ENCODE assay signal across 8 cellular contexts in the genomic region with DNA sequence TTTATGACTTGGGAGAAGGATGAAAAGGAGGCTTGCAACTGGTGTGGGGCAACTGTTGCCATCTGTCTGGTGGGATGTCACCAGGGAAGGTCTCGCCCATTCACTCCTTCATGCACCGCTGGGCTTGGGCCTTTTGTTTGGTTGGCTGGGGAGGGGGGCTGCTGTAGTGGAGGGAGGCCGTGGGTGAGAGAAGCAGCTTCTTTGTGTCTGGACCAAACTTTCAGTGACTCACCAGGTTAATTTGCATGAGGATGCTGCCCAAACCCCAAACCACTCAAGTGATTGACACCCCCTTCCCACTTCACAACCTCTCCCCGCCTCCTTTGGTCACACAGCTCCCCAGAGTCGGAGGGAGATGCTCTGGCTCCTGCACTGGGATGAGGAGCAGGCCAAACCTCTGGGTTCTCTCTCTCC. TPM values are rescaled to one million over a fixed set of nuclear protein-coding genes. Genes with fewer than 3 reads are reported as not detected.
A peak's percentile ranks its signal among the peaks of the same experiment; 100 is the strongest.
DNase-seq lines count a peak whose midpoint lies in the region; ATAC-seq and TF ChIP-seq lines count a peak whose summit lies in the region.

No MANE protein-coding gene starts in this region.

- H3K9me3 Mint-ChIP-seq in natural killer cell treated with Interleukin-12 subunit alpha and Interleukin-12 subunit beta and Interleukin-15 and Interleukin-18, amount 100 ng/mL, for 72 hours, result no peaks in the 10 kb centered on the region

- no peak overlapping the region for H3K4me3 ChIP-seq in astrocyte of the cerebellum (ENCODE audit: low read depth, low read length)

- no peak for TF ChIP-seq CTCF in astrocyte of the cerebellum (IDR thresholded peaks at IDR 0.05; ENCODE audit: low read depth, low read length, missing control alignments)

- H3K36me3 Mint-ChIP-seq in natural killer cell treated with Interleukin-12 subunit alpha and Interleukin-12 subunit beta and Interleukin-15 and Interleukin-18, amount 100 ng/mL, for 72 hours, result no peaks in the 10 kb centered on the region

- DNase-seq in SIG-M5 treated with dmso at 0.1 percent for 504 hours (lab: John Stamatoyannopoulos, UW; ENCODE audit: unreplicated experiment) (peak; percentile 58), SIG-M5 (lab: John Stamatoyannopoulos, UW) (no peak), RPMI8226 (peak; percentile 91), astrocyte of the cerebellum (ENCODE audit: low read depth) (peak; percentile 80), glomerular visceral epithelial cell (ENCODE audit: extremely low spot score) (no peak), HCEC 1CT (no peak)
- peak; percentile 81 for DNase-seq in natural killer cell treated with Interleukin-12 subunit alpha and Interleukin-12 subunit beta and Interleukin-15 and Interleukin-18, amount 100 ng/mL, for 72 hours (ENCODE audit: low spot score)

- H3K4me1 Mint-ChIP-seq in natural killer cell treated with Interleukin-12 subunit alpha and Interleukin-12 subunit beta and Interleukin-15 and Interleukin-18, amount 100 ng/mL, for 72 hours (ENCODE audit: low read depth in 2 of 2), result peaks cover 76 to 80% of the 10 kb centered on the region in 2 donors

- peak overlapping the region; percentile 90 to 95 for H3K27ac Mint-ChIP-seq in natural killer cell treated with Interleukin-12 subunit alpha and Interleukin-12 subunit beta and Interleukin-15 and Interleukin-18, amount 100 ng/mL, for 72 hours

- ATAC-seq in HG03196 (IDR thresholded peaks at IDR 0.05; ENCODE audit: unreplicated experiment), result peak; percentile 31
- ATAC-seq in natural killer cell treated with Interleukin-12 subunit alpha and Interleukin-12 subunit beta and Interleukin-15 and Interleukin-18, amount 100 ng/mL, for 72 hours, result peak; percentile 60 to 68

- in situ Hi-C loops in astrocyte of the cerebellum (cut with HindIII; ENCODE audit: low sequenced_read_pairs), result loop anchor here (5.0 kb wide), 1 partner anchor 58 kb away; no protein-coding TSS in a partner anchor

- H3K4me3 Mint-ChIP-seq in natural killer cell treated with Interleukin-12 subunit alpha and Interleukin-12 subunit beta and Interleukin-15 and Interleukin-18, amount 100 ng/mL, for 72 hours, result peak overlapping the region; percentile 93

- H3K27me3 Mint-ChIP-seq in natural killer cell treated with Interleukin-12 subunit alpha and Interleukin-12 subunit beta and Interleukin-15 and Interleukin-18, amount 100 ng/mL, for 72 hours, result no peaks in the 10 kb centered on the region

RNA-seq across cellular contexts. Expression of a gene that starts 19.7 kb away (rescaled TPM):
- 100 to 1,000 TPM in 1 of 2 donors, 10 to 100 TPM in 1; 82.6 to 157 TPM for total RNA-seq in natural killer cell treated with Interleukin-12 subunit alpha and Interleukin-12 subunit beta and Interleukin-15 and Interleukin-18, amount 100 ng/mL, for 72 hours

RNA-seq across cellular contexts. Expression of a gene that starts 25.9 kb away (rescaled TPM):
- total RNA-seq in natural killer cell treated with Interleukin-12 subunit alpha and Interleukin-12 subunit beta and Interleukin-15 and Interleukin-18, amount 100 ng/mL, for 72 hours, result not detected

Comparison
In these comparisons a context has a peak if more than half of its experiments do, and no peak if none do; other contexts are left out.
1. DNase-seq: peak in SIG-M5 treated with dmso at 0.1 percent for 504 hours (single experiment), RPMI8226 (single experiment), astrocyte of the cerebellum (single experiment) and natural killer cell treated with Interleukin-12 subunit alpha and Interleukin-12 subunit beta and Interleukin-15 and Interleukin-18, amount 100 ng/mL, for 72 hours (single experiment); none in SIG-M5 (single experiment), glomerular visceral epithelial cell (single experiment) and HCEC 1CT (single experiment).